Comparison of ENCODE assay signal across 20 cellular contexts in the genomic region with DNA sequence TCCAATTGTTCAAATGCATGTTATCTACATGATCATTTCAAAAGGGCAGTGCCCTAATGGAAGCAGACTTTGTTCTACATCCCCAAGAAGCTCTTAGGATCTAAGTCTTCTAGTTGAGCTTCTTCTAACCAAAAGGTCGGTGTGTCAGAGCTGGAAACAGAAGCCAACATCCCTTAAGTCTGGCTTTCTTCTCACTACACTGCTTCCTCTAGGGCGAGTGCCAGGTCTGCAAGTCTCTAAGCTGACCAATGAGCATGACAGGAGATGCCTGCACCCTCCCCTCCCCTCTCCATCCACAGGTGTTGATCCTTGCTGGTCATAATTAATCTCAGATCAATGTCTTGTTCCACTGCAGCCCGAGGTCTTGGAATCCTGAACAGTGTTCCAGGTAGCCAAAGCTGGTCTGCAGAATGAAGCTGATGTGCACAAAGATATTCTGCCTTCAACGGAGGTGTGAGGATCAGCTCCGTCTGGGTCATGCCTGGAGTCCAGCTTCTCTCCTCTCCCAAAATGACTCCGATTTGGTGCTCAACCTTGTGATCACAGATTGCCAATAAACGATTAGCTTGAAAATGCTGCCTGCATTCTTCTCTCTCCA. TPM values are rescaled to one million over a fixed set of nuclear protein-coding genes. Genes with fewer than 3 reads are reported as not detected.
DNase-seq lines count a peak whose midpoint lies in the region; ATAC-seq and TF ChIP-seq lines count a peak whose summit lies in the region.
"Had no signal": no experiment of that assay in that cellular context is flagged by ENCODE, and none has a peak within 500 bp of the region (broad histone marks: within the 10 kb centered on the region; RNA-seq: fewer than 3 reads in every experiment).

No MANE protein-coding gene starts in this region.

- no peak overlapping the region for H2AK5ac ChIP-seq in neuronal stem cell (ENCODE audit: low read depth, low read length)

- no peaks in the 10 kb centered on the region for H3K27me3 Mint-ChIP-seq in T-helper 1 cell treated with Interleukin-12 subunit alpha and Interleukin-12 subunit beta and Interleukin-4 antibody, amounts not matched to agents 30 μg/mL and 1 μg/mL, for 36 hours (ENCODE audit: low read depth)
- H3K27me3 Mint-ChIP-seq in T-cell (no peaks in the 10 kb centered on the region), endothelial cell (ENCODE audit: unreplicated experiment) (peaks cover 10% of the 10 kb centered on the region)

- POLR2A ChIA-PET in T-cell (lab: Charles Lee), result no interaction called here

- H2BK5ac ChIP-seq in neuronal stem cell (ENCODE audit: low read length), result no peak overlapping the region

- no peak overlapping the region for H4K91ac ChIP-seq in neuronal stem cell (ENCODE audit: low read depth, low read length, poor library complexity)

- H3K27ac ChIP-seq in neutrophil (peak overlapping the region; percentile 48), neuronal stem cell (replicated peaks; ENCODE audit: low read length) (no peak overlapping the region)
- H3K27ac ChIP-seq: 22Rv1, BLaER1, heart left ventricle, tibial artery had no signal

- no peaks in the 10 kb centered on the region for H3K79me1 ChIP-seq in neuronal stem cell (ENCODE audit: low read depth, low read length)

- CTCF ChIA-PET in T-cell (lab: Charles Lee), result interaction anchor here in 1 of 2 donors (0.7 kb wide), 1 partner anchor 323 kb away, joined by 3 read pairs; no protein-coding TSS in a partner anchor

- H3K27me3 ChIP-seq in neutrophil (no peaks in the 10 kb centered on the region), neuronal stem cell (ENCODE audit: control insufficient read depth in 3 of 3, insufficient read depth in 3 of 3, low read depth in 1 of 3, low read length in 3 of 3) (no peaks in the 10 kb centered on the region)
- H3K27me3 ChIP-seq: BLaER1, esophagus muscularis mucosa, heart left ventricle, tibial artery had no signal

- no peaks in the 10 kb centered on the region for H3K9me3 Mint-ChIP-seq in T-helper 1 cell treated with Interleukin-12 subunit alpha and Interleukin-12 subunit beta and Interleukin-4 antibody, amounts not matched to agents 30 μg/mL and 1 μg/mL, for 36 hours
- no peaks in the 10 kb centered on the region for H3K9me3 Mint-ChIP-seq in T-cell
- no peaks in the 10 kb centered on the region for H3K9me3 Mint-ChIP-seq in endothelial cell (ENCODE audit: unreplicated experiment)

- peaks cover 56% of the 10 kb centered on the region for H3K36me3 Mint-ChIP-seq in T-helper 1 cell treated with Interleukin-12 subunit alpha and Interleukin-12 subunit beta and Interleukin-4 antibody, amounts not matched to agents 30 μg/mL and 1 μg/mL, for 36 hours (ENCODE audit: low read depth)
- peaks cover 43% of the 10 kb centered on the region for H3K36me3 Mint-ChIP-seq in T-cell
- peaks cover 28% of the 10 kb centered on the region for H3K36me3 Mint-ChIP-seq in endothelial cell (ENCODE audit: low read depth, unreplicated experiment)

- no peak overlapping the region for H3K14ac ChIP-seq in neuronal stem cell (ENCODE audit: low read length)

- no peak overlapping the region for H3K23ac ChIP-seq in neuronal stem cell (ENCODE audit: low read depth, low read length, poor library complexity)

- WGBS in neuronal stem cell (ENCODE audit: extremely low coverage in 2 of 2, insufficient read length in 2 of 2, insufficient replicate concordance in 1 of 2), 2 donors, result no CpG with 5 or more reads among the region's 7 CpGs

- H2BK120ac ChIP-seq in neuronal stem cell (ENCODE audit: low read depth, low read length), result no peak overlapping the region

- no peak overlapping the region for H2AFZ ChIP-seq in neuronal stem cell (ENCODE audit: low read length)

- H3K4me3 ChIP-seq in neutrophil (ENCODE audit: low read depth in 1 of 2, low read length in 1 of 2), result no peak overlapping the region
- H3K4me3 ChIP-seq in neuronal stem cell (ENCODE audit: low read length in 2 of 2), result no peak overlapping the region
- H3K4me3 ChIP-seq: BLaER1, esophagus muscularis mucosa, heart left ventricle, tibial artery had no signal

- H3K27ac Mint-ChIP-seq in T-helper 1 cell treated with Interleukin-12 subunit alpha and Interleukin-12 subunit beta and Interleukin-4 antibody, amounts not matched to agents 30 μg/mL and 1 μg/mL, for 36 hours, result peak overlapping the region; percentile 45
- H3K27ac Mint-ChIP-seq in T-cell, result peak overlapping the region; percentile 32 to 50
- peak overlapping the region; percentile 37 for H3K27ac Mint-ChIP-seq in endothelial cell (ENCODE audit: unreplicated experiment)

- H3K4me3 Mint-ChIP-seq in T-helper 1 cell treated with Interleukin-12 subunit alpha and Interleukin-12 subunit beta and Interleukin-4 antibody, amounts not matched to agents 30 μg/mL and 1 μg/mL, for 36 hours, result no peak overlapping the region
- H3K4me3 Mint-ChIP-seq in T-cell, result no peak overlapping the region
- no peak overlapping the region for H3K4me3 Mint-ChIP-seq in endothelial cell (ENCODE audit: unreplicated experiment)

- H3K18ac ChIP-seq in neuronal stem cell (ENCODE audit: low read length), result no peak overlapping the region

- no peak overlapping the region for H2BK15ac ChIP-seq in neuronal stem cell (ENCODE audit: low read length)

- no peak for ATAC-seq in T-cell (replicated peaks in 1 of 4)

- no peak overlapping the region for H2BK12ac ChIP-seq in neuronal stem cell (ENCODE audit: low read length)

- peaks cover 4% of the 10 kb centered on the region for H3K4me1 Mint-ChIP-seq in T-helper 1 cell treated with Interleukin-12 subunit alpha and Interleukin-12 subunit beta and Interleukin-4 antibody, amounts not matched to agents 30 μg/mL and 1 μg/mL, for 36 hours (ENCODE audit: low read depth)
- H3K4me1 Mint-ChIP-seq in T-cell, result peaks cover 0 to 4% (median 1%) of the 10 kb centered on the region in 3 donors
- peaks cover 4% of the 10 kb centered on the region for H3K4me1 Mint-ChIP-seq in endothelial cell (ENCODE audit: unreplicated experiment)

- no peak overlapping the region for H3K4me2 ChIP-seq in neuronal stem cell (ENCODE audit: insufficient read depth, low read length, poor library complexity, severe bottlenecking)
- H3K4me2 ChIP-seq: BLaER1 had no signal

- H3K4me1 ChIP-seq in neutrophil (ENCODE audit: control insufficient read depth in 1 of 2, insufficient read depth in 1 of 2, low read depth in 1 of 2, low read length in 1 of 2) (no peaks in the 10 kb centered on the region), neuronal stem cell (ENCODE audit: control insufficient read depth in 2 of 2, insufficient read depth in 1 of 2, low read depth in 1 of 2, low read length in 2 of 2) (no peaks in the 10 kb centered on the region)
- H3K4me1 ChIP-seq: tibial artery had no signal

- H4K8ac ChIP-seq in neuronal stem cell (ENCODE audit: low read depth, low read length), result no peak overlapping the region

- H3K9ac ChIP-seq in neuronal stem cell (ENCODE audit: low read depth, low read length, poor library complexity), result no peak overlapping the region
- H3K9ac ChIP-seq: BLaER1 had no signal

- DNase-seq in T-helper 1 cell, result no peak
- DNase-seq in T-cell, result no peak
- no peak for DNase-seq in endothelial cell (ENCODE audit: low spot score)
- no peak for DNase-seq in NCI-H2171 (lab: John Stamatoyannopoulos, UW)
- no peak for DNase-seq in NCI-H510A (lab: John Stamatoyannopoulos, UW)
- no peak for DNase-seq in neuronal stem cell (ENCODE audit: low spot score)
- DNase-seq: activated CD4-positive, alpha-beta T cell treated with anti-CD3 and anti-CD28 coated beads, Interleukin-2, amount 50 U/mL, for 1 hour; DMS79; heart left ventricle; mesenchymal stem cell; NCI-H2081; NCI-H524 treated with DMSO at 0.1 percent for 48 hours; occipital lobe; stimulated activated CD4-positive, alpha-beta T cell treated with anti-CD3 and anti-CD28 coated beads, Interleukin-4, amount 100 ng/mL, for 1 hour had no signal

- no peak overlapping the region for H3K4ac ChIP-seq in neuronal stem cell (ENCODE audit: low read length)

- H3K36me3 ChIP-seq in neutrophil, result peaks cover 96% of the 10 kb centered on the region
- peaks cover 31 to 65% of the 10 kb centered on the region in 2 donors for H3K36me3 ChIP-seq in neuronal stem cell (replicated peaks in 1 of 2; ENCODE audit: control insufficient read depth in 2 of 2, insufficient read depth in 2 of 2, low read length in 2 of 2)

- TF ChIP-seq CTCF in endothelial cell (IDR thresholded peaks at IDR 0.05; ENCODE audit: unreplicated experiment) (no peak), neutrophil (IDR thresholded peaks at IDR 0.05) (no peak)

- H3K9me3 ChIP-seq in neutrophil (peaks cover 5% of the 10 kb centered on the region), neuronal stem cell (replicated peaks in 1 of 2; ENCODE audit: control insufficient read depth in 2 of 2, insufficient read depth in 1 of 2, low read depth in 1 of 2, low read length in 2 of 2) (no peaks in the 10 kb centered on the region)
- H3K9me3 ChIP-seq: BLaER1, esophagus muscularis mucosa, heart left ventricle, tibial artery had no signal

RNA-seq across cellular contexts. Expression of a gene that starts 44.1 kb away (rescaled TPM):
- total RNA-seq in T-cell (100 to 1,000 TPM; 268 to 308 (median 304) TPM), endothelial cell (ENCODE audit: unreplicated experiment) (501 TPM)
- 78.8 TPM for polyA plus RNA-seq in neuronal stem cell (2013, experiment 1 of 2)
- polyA plus RNA-seq in neuronal stem cell (2013, experiment 2 of 2), result 78.7 TPM

RNA-seq across cellular contexts. Expression of a gene that starts 51.2 kb away (rescaled TPM):
- total RNA-seq in T-cell (1 to 10 TPM; 3.0 to 5.2 (median 4.4) TPM), endothelial cell (ENCODE audit: unreplicated experiment) (0.72 TPM)
- 0.06 TPM for polyA plus RNA-seq in neuronal stem cell (2013, experiment 1 of 2)
- 0.17 TPM for polyA plus RNA-seq in neuronal stem cell (2013, experiment 2 of 2)
